19 cellular contexts compared by ENCODE assay signal in the genomic region with DNA sequence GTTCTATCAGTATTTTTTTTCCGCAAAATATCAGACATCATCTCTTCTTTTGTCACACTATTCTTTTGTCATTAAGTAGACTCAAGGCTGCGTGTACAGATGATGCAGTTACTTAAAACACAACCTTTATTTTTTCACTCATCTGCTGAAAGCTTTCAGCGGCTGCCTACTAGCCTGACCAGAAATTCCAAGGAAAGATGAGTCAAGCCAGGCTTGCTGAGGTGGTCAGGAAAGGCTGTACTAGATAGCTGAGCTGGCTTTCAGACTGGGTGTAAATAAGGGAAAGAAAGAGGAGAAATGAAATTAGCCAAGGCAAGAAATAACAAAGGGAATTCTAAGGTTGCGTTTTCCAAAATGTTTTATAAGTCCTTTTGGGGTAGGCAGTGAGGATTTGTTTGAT. TPM values are rescaled to one million over a fixed set of nuclear protein-coding genes. Genes with fewer than 3 reads are reported as not detected.
DNase-seq lines count a peak whose midpoint lies in the region; ATAC-seq, FAIRE-seq and TF ChIP-seq lines count a peak whose summit lies in the region.
"Had no signal": no experiment of that assay in that cellular context is flagged by ENCODE, and none has a peak within 500 bp of the region (broad histone marks: within the 10 kb centered on the region; RNA-seq: fewer than 3 reads in every experiment).

No MANE protein-coding gene starts in this region.

- H3K36me3 ChIP-seq in endodermal cell (ENCODE audit: control insufficient read depth, insufficient read depth, low read length) (no peaks in the 10 kb centered on the region), upper lobe of right lung (no peaks in the 10 kb centered on the region)

- no peak for TF ChIP-seq POLR2A in H54 (IDR thresholded peaks at IDR 0.05; ENCODE audit: low read depth, low read length)

- FAIRE-seq in H54 (lab: Jason Lieb, UNC), result peak; percentile 76

- no peaks in the 10 kb centered on the region for H3K27me3 Mint-ChIP-seq in endodermal cell (ENCODE audit: insufficient read depth)
- H3K27me3 Mint-ChIP-seq in nephron progenitor cell (ENCODE audit: low read depth, poor library complexity), result no peaks in the 10 kb centered on the region
- H3K27me3 Mint-ChIP-seq in endothelial cell (ENCODE audit: unreplicated experiment), result no peaks in the 10 kb centered on the region

- H3K36me3 Mint-ChIP-seq in endodermal cell (ENCODE audit: low read depth), result no peaks in the 10 kb centered on the region
- no peaks in the 10 kb centered on the region for H3K36me3 Mint-ChIP-seq in nephron progenitor cell (ENCODE audit: low read depth)
- no peaks in the 10 kb centered on the region for H3K36me3 Mint-ChIP-seq in endothelial cell (ENCODE audit: low read depth, unreplicated experiment)
- H3K36me3 Mint-ChIP-seq: immature natural killer cell had no signal

- H3K9me3 ChIP-seq in endodermal cell (ENCODE audit: control insufficient read depth, low read length), result no peaks in the 10 kb centered on the region
- H3K9me3 ChIP-seq in upper lobe of right lung, result no peaks in the 10 kb centered on the region
- H3K9me3 ChIP-seq: BLaER1 had no signal

- no peak overlapping the region for H3K27ac ChIP-seq in endodermal cell (ENCODE audit: low read depth, low read length)
- H3K27ac ChIP-seq in upper lobe of right lung, result no peak overlapping the region
- H3K27ac ChIP-seq: BLaER1 had no signal

- H3K27ac Mint-ChIP-seq in endodermal cell (peak overlapping the region; percentile 57), nephron progenitor cell (peak overlapping the region; percentile 6), endothelial cell (ENCODE audit: unreplicated experiment) (no peak overlapping the region)
- H3K27ac Mint-ChIP-seq: HFFc6; T-helper 1 cell treated with Interleukin-12 subunit alpha and Interleukin-12 subunit beta and Interleukin-4 antibody, amounts not matched to agents 30 μg/mL and 1 μg/mL, for 36 hours had no signal

- peaks cover 16% of the 10 kb centered on the region for H3K4me1 ChIP-seq in endodermal cell (ENCODE audit: control insufficient read depth, insufficient read depth, low read length)
- H3K4me1 ChIP-seq in upper lobe of right lung, result no peaks in the 10 kb centered on the region
- H3K4me1 ChIP-seq: BLaER1 had no signal

- ATAC-seq in SK-N-SH treated with all-trans-retinoic acid at 6 μM for 48 hours (peak; percentile 90), upper lobe of right lung (no peak)

- H3K27me3 ChIP-seq in endodermal cell (ENCODE audit: control insufficient read depth, insufficient read depth, low read length, poor library complexity, severe bottlenecking) (no peaks in the 10 kb centered on the region), upper lobe of right lung (no peaks in the 10 kb centered on the region)

- DNase-seq in H54 (ENCODE audit: insufficient read length, low spot score) (peak; percentile 4), endodermal cell (no peak), nephron progenitor cell (no peak), upper lobe of right lung (no peak), endothelial cell (ENCODE audit: low spot score) (no peak), AML-193 (lab: John Stamatoyannopoulos, UW) (no peak), RPMI8226 (no peak)
- DNase-seq: activated CD4-positive, alpha-beta T cell treated with anti-CD3 and anti-CD28 coated beads for 1 hour; anterior cingulate cortex; DMS 273 treated with DMSO at 0.1 percent for 48 hours; effector CD4-positive, alpha-beta T cell; foreskin melanocyte; HFFc6; immature natural killer cell; Kasumi-1; NCI-H524 treated with DMSO at 0.1 percent for 48 hours had no signal

- no peak overlapping the region for H3K9ac ChIP-seq in endodermal cell (ENCODE audit: extremely low read depth, low read length, poor library complexity, severe bottlenecking)
- H3K9ac ChIP-seq: BLaER1 had no signal

- 61 to 75% methylated on average over 2 to 4 of the region's 4 CpGs for WGBS in endodermal cell (ENCODE audit: insufficient coverage in 1 of 2, insufficient read length in 1 of 2), 2 experiments

- H3K4me3 ChIP-seq in endodermal cell (ENCODE audit: low read length) (peak overlapping the region; percentile 29), upper lobe of right lung (no peak overlapping the region)
- H3K4me3 ChIP-seq: BLaER1 had no signal

- no peaks in the 10 kb centered on the region for H3K9me3 Mint-ChIP-seq in endodermal cell
- no peaks in the 10 kb centered on the region for H3K9me3 Mint-ChIP-seq in nephron progenitor cell
- H3K9me3 Mint-ChIP-seq in endothelial cell (ENCODE audit: unreplicated experiment), result no peaks in the 10 kb centered on the region
- H3K9me3 Mint-ChIP-seq: HFFc6; immature natural killer cell; T-helper 1 cell treated with Interleukin-12 subunit alpha and Interleukin-12 subunit beta and Interleukin-4 antibody, amounts not matched to agents 30 μg/mL and 1 μg/mL, for 36 hours had no signal

- H3K4me3 Mint-ChIP-seq in endodermal cell (no peak overlapping the region), nephron progenitor cell (no peak overlapping the region), endothelial cell (ENCODE audit: unreplicated experiment) (no peak overlapping the region)
- H3K4me3 Mint-ChIP-seq: HFFc6; T-helper 1 cell treated with Interleukin-12 subunit alpha and Interleukin-12 subunit beta and Interleukin-4 antibody, amounts not matched to agents 30 μg/mL and 1 μg/mL, for 36 hours had no signal

- intact Hi-C loops in upper lobe of right lung (cut with DNase I), result no loop called here

- H3K4me1 Mint-ChIP-seq in endodermal cell (peaks cover 77% of the 10 kb centered on the region), nephron progenitor cell (peaks cover 63% of the 10 kb centered on the region), endothelial cell (ENCODE audit: unreplicated experiment) (peaks cover 24% of the 10 kb centered on the region)

- TF ChIP-seq CTCF in endodermal cell (conservative IDR thresholded peaks at IDR 0.05), result no peak
- TF ChIP-seq CTCF in nephron progenitor cell (IDR thresholded peaks at IDR 0.05), result no peak
- no peak for TF ChIP-seq CTCF in upper lobe of right lung (IDR thresholded peaks at IDR 0.05)
- TF ChIP-seq CTCF in endothelial cell (IDR thresholded peaks at IDR 0.05; ENCODE audit: unreplicated experiment), result no peak

TF ChIP-seq in SK-N-SH treated with all-trans-retinoic acid at 6 μM for 48 hours, 23 proteins besides CTCF, POLR2A, EP300 and RAD21:
- TF ChIP-seq, protein P1, sequence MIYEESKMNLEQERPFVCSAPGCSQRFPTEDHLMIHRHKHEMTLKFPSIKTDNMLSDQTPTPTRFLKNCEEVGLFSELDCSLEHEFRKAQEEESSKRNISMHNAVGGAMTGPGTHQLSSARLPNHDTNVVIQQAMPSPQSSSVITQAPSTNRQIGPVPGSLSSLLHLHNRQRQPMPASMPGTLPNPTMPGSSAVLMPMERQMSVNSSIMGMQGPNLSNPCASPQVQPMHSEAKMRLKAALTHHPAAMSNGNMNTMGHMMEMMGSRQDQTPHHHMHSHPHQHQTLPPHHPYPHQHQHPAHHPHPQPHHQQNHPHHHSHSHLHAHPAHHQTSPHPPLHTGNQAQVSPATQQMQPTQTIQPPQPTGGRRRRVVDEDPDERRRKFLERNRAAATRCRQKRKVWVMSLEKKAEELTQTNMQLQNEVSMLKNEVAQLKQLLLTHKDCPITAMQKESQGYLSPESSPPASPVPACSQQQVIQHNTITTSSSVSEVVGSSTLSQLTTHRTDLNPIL (CRISPR knock-in tag; IDR thresholded peaks at IDR 0.05; ENCODE audit: low read depth), result no peak
- TF ChIP-seq GLIS3 (CRISPR knock-in tag; IDR thresholded peaks at IDR 0.05) (no peak), ISL1 (CRISPR knock-in tag; IDR thresholded peaks at IDR 0.05) (no peak), ZNF565 (CRISPR knock-in tag; conservative IDR thresholded peaks at IDR 0.05; ENCODE audit: low read depth) (no peak), ZNF8 (CRISPR knock-in tag; IDR thresholded peaks at IDR 0.05) (no peak), CSDC2 (CRISPR knock-in tag; IDR thresholded peaks at IDR 0.05) (no peak), PPARA (CRISPR knock-in tag; IDR thresholded peaks at IDR 0.05; ENCODE audit: borderline replicate concordance) (no peak)
- TF ChIP-seq, protein P2, sequence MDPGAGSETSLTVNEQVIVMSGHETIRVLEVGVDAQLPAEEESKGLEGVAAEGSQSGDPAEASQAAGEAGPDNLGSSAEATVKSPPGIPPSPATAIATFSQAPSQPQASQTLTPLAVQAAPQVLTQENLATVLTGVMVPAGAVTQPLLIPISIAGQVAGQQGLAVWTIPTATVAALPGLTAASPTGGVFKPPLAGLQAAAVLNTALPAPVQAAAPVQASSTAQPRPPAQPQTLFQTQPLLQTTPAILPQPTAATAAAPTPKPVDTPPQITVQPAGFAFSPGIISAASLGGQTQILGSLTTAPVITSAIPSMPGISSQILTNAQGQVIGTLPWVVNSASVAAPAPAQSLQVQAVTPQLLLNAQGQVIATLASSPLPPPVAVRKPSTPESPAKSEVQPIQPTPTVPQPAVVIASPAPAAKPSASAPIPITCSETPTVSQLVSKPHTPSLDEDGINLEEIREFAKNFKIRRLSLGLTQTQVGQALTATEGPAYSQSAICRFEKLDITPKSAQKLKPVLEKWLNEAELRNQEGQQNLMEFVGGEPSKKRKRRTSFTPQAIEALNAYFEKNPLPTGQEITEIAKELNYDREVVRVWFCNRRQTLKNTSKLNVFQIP (CRISPR knock-in tag; IDR thresholded peaks at IDR 0.05; ENCODE audit: borderline replicate concordance, low read depth), result no peak

RNA-seq across cellular contexts. Expression of a gene that starts 17.9 kb away (rescaled TPM):
- total RNA-seq in endodermal cell (100 to 1,000 TPM; 105 to 140 TPM), upper lobe of right lung (12.2 TPM), endothelial cell (ENCODE audit: unreplicated experiment) (29.7 TPM)
- 81.7 TPM for polyA plus RNA-seq in endodermal cell (2013, experiment 1 of 2)
- polyA plus RNA-seq in endodermal cell (2013, experiment 2 of 2), result 82.0 TPM
